8 cellular contexts compared by ENCODE assay signal in genomic region chr17:61411944-61412859, GRCh38. TPM values are rescaled to one million over a fixed set of nuclear protein-coding genes. Genes with fewer than 3 reads are reported as not detected.
DNase-seq lines count a peak whose midpoint lies in the region; ATAC-seq and TF ChIP-seq lines count a peak whose summit lies in the region.

No MANE protein-coding gene starts in this region.

- DNase-seq in A673 (ENCODE audit: low spot score) = peak; percentile 85
- peak; percentile 80 for DNase-seq in NCI-H345 (lab: John Stamatoyannopoulos, UW)
- DNase-seq in activated CD4-positive, alpha-beta T cell treated with anti-CD3 and anti-CD28 coated beads, Interleukin-2, amount 10 ng/mL, durations not matched to agents 24 days and 14 days = peak; percentile 94
- peak; percentile 81 for DNase-seq in dermis blood vessel endothelial cell
- peak; percentile 79 for DNase-seq in stimulated activated CD4-positive, alpha-beta T cell treated with anti-CD3 and anti-CD28 coated beads, Interleukin-4, amount 100 ng/mL, for 1 hour

- TF ChIP-seq CTCF in A673 (conservative IDR thresholded peaks at IDR 0.05; ENCODE audit: low read depth, low read length) (peak; percentile 98), liver (IDR thresholded peaks at IDR 0.05; ENCODE audit: low read depth, low read length, missing input control) (peak; percentile 99)

- H3K9ac ChIP-seq in liver (ENCODE audit: low read depth in 1 of 2, low read length in 2 of 2) = peak overlapping the region in 1 of 2 donors; percentile 38

- intact Hi-C loops in A673 (cut with micrococcal nuclease; ENCODE audit: unreplicated experiment) = loop anchor here (2.0 to 5.0 kb wide), 2 partner anchors 170 to 655 kb away; no protein-coding TSS in a partner anchor
- intact Hi-C loops in activated CD4-positive, alpha-beta T cell treated with anti-CD3 and anti-CD28 coated beads, Interleukin-2, amount 10 ng/mL, durations not matched to agents 24 days and 14 days (cut with micrococcal nuclease) = loop anchor here (1.0 to 10.0 kb wide), 4 partner anchors 139 to 650 kb away; no protein-coding TSS in a partner anchor

- H3K27me3 ChIP-seq in A673 (replicated peaks; ENCODE audit: insufficient read depth, low read depth, low read length, poor library complexity) (peaks cover 19% of the 10 kb centered on the region), liver (ENCODE audit: control insufficient read depth in 4 of 4, insufficient read depth in 4 of 4, low read length in 3 of 4) (peaks cover 0 to 9% (median 4%) of the 10 kb centered on the region in 4 donors)

- H3K4me3 ChIP-seq in A673 (ENCODE audit: low read depth, low read length, poor library complexity, severe bottlenecking) (peak overlapping the region; percentile 59), liver (ENCODE audit: low read depth in 1 of 3, low read length in 3 of 3) (peak overlapping the region; percentile 49 to 56 (median 54))

- peaks cover 2% of the 10 kb centered on the region for H3K36me3 Mint-ChIP-seq in activated CD4-positive, alpha-beta T cell treated with anti-CD3 and anti-CD28 coated beads, Interleukin-2, amount 10 ng/mL, durations not matched to agents 24 days and 14 days (ENCODE audit: low read depth)

- H3K27ac ChIP-seq in A673 (ENCODE audit: low read depth, low read length, poor library complexity, severe bottlenecking) (peak overlapping the region; percentile 76), liver (ENCODE audit: low read depth in 1 of 2, low read length in 2 of 2) (peak overlapping the region; percentile 47 to 78)

- H3K4me3 Mint-ChIP-seq in activated CD4-positive, alpha-beta T cell treated with anti-CD3 and anti-CD28 coated beads, Interleukin-2, amount 10 ng/mL, durations not matched to agents 24 days and 14 days = peak overlapping the region; percentile 69

- peak; percentile 95 to 98 for TF ChIP-seq RAD21 in liver (IDR thresholded peaks at IDR 0.05)

- POLR2A ChIA-PET in A673 (lab: Charles Lee; ENCODE audit: low non-redundant PET) = interaction anchor here (0.6 kb wide), 1 partner anchor 524 kb away, joined by 8 read pairs; no protein-coding TSS in a partner anchor

- H3K9me3 Mint-ChIP-seq in activated CD4-positive, alpha-beta T cell treated with anti-CD3 and anti-CD28 coated beads, Interleukin-2, amount 10 ng/mL, durations not matched to agents 24 days and 14 days = no peaks in the 10 kb centered on the region

- H3K36me3 ChIP-seq in A673 (ENCODE audit: insufficient read depth, low read length, poor library complexity, severe bottlenecking) (no peaks in the 10 kb centered on the region), liver (ENCODE audit: control insufficient read depth in 4 of 4, insufficient read depth in 3 of 4, low read depth in 1 of 4, low read length in 3 of 4) (no peaks in the 10 kb centered on the region)

- H3K4me1 Mint-ChIP-seq in activated CD4-positive, alpha-beta T cell treated with anti-CD3 and anti-CD28 coated beads, Interleukin-2, amount 10 ng/mL, durations not matched to agents 24 days and 14 days = peaks cover 11% of the 10 kb centered on the region

- under 1% methylated on average over 83 of the region's 83 CpGs for WGBS in liver

- H3K4me1 ChIP-seq in A673 (ENCODE audit: insufficient read depth, low read length, poor library complexity, severe bottlenecking) (peaks cover 21% of the 10 kb centered on the region), liver (ENCODE audit: control insufficient read depth in 4 of 4, insufficient read depth in 4 of 4, low read length in 3 of 4) (peaks cover 16 to 51% (median 34%) of the 10 kb centered on the region in 4 donors)

- H3K27me3 Mint-ChIP-seq in activated CD4-positive, alpha-beta T cell treated with anti-CD3 and anti-CD28 coated beads, Interleukin-2, amount 10 ng/mL, durations not matched to agents 24 days and 14 days = peaks cover 54% of the 10 kb centered on the region

- ATAC-seq in GM18858 (IDR thresholded peaks at IDR 0.05; ENCODE audit: unreplicated experiment) (peak; percentile 70), HG03135 (IDR thresholded peaks at IDR 0.05; ENCODE audit: unreplicated experiment) (peak; percentile 58)

- H3K9me3 ChIP-seq in A673 (ENCODE audit: low read depth, low read length, poor library complexity, severe bottlenecking) = no peaks in the 10 kb centered on the region
- H3K9me3 ChIP-seq in liver (ENCODE audit: control insufficient read depth in 4 of 4, low read length in 3 of 4) = no peaks in the 10 kb centered on the region

- BruUV-seq in A673 (replicated peaks; lab: Mats Ljungman, UMichigan) = no TSS peak

- CTCF ChIA-PET in A673 (lab: Charles Lee) = interaction anchor here (0.5 to 1.4 kb wide), 6 partner anchors 9 to 691 kb away, joined by 3 to 11 read pairs (median 4); no protein-coding TSS in a partner anchor

- H3K27ac Mint-ChIP-seq in activated CD4-positive, alpha-beta T cell treated with anti-CD3 and anti-CD28 coated beads, Interleukin-2, amount 10 ng/mL, durations not matched to agents 24 days and 14 days = no peak overlapping the region

TF ChIP-seq in liver, 16 proteins besides CTCF, POLR2A, EP300 and RAD21:
- no peak for TF ChIP-seq TAF1 (conservative IDR thresholded peaks at IDR 0.05)
- peak; percentile 25 for TF ChIP-seq SP1 (IDR thresholded peaks at IDR 0.05)
- TF ChIP-seq ZBTB33 (IDR thresholded peaks at IDR 0.05) = no peak
- peak; percentile 7 for TF ChIP-seq NR2F2 (IDR thresholded peaks at IDR 0.05)

RNA-seq across cellular contexts. Expression of gene TBX2, which starts 12.6 kb away (rescaled TPM):
- total RNA-seq in A673 (2021) (not detected in 2 replicates), dermis blood vessel endothelial cell (0.09 and 0.34 TPM in 2 replicates), liver (1 to 10 TPM; 2.4 to 3.1 TPM)
- not detected in 2 replicates for total RNA-seq in activated CD4-positive, alpha-beta T cell treated with anti-CD3 and anti-CD28 coated beads, Interleukin-2, amount 10 ng/mL, durations not matched to agents 24 days and 14 days
- 1 to 10 TPM in 1 of 2 donors, under 1 TPM in 1; 0.85 to 2.6 TPM for polyA plus RNA-seq in liver

RNA-seq across cellular contexts. Expression of gene TBX4, which starts 40.0 kb away (rescaled TPM):
- total RNA-seq in A673 (2021) = not detected in 2 replicates
- not detected in 2 replicates for total RNA-seq in activated CD4-positive, alpha-beta T cell treated with anti-CD3 and anti-CD28 coated beads, Interleukin-2, amount 10 ng/mL, durations not matched to agents 24 days and 14 days
- total RNA-seq in dermis blood vessel endothelial cell = not detected in 2 replicates
- not detected for total RNA-seq in liver
- not detected for polyA plus RNA-seq in liver

Comparison
In these comparisons a context has a peak if more than half of its experiments do, and no peak if none do; other contexts are left out.
1. Peak in every context shown above with its lines: DNase-seq, ATAC-seq, H3K4me3 ChIP-seq and H3K27ac ChIP-seq.